1 cellular context compared by ENCODE assay signal in the genomic region with DNA sequence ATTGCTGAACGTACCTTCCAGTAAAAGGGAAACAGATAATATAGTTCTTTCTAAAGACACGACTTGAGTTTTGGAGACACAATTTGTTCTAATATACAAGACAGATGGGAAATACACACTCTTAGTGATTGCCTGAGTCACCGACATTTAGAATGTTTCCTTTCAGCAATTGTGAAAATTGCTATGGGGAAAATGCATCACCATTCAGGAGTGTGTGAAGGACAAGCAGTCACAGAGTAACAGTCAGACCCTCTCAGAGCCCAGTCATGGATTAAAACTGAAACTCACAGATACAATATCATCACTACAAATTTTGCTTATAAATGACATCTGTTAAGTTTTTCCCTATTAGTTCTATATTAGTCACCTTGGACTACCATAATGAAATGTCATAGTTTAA.
TF ChIP-seq lines count a peak whose summit lies in the region.

No MANE protein-coding gene starts in this region.

TF ChIP-seq in IMR-90, 13 proteins besides CTCF, POLR2A, EP300 and RAD21:
- TF ChIP-seq RFX5 (IDR thresholded peaks at IDR 0.05; ENCODE audit: low read depth, low read length) (no peak), CHD1 (IDR thresholded peaks at IDR 0.05; ENCODE audit: low read depth, low read length) (no peak), MAFK (IDR thresholded peaks at IDR 0.05; ENCODE audit: low read depth, low read length) (no peak), CEBPB (IDR thresholded peaks at IDR 0.05; ENCODE audit: low read depth, low read length) (peak; percentile 14; the same call in 1 of the 2 replicates), BHLHE40 (IDR thresholded peaks at IDR 0.05; ENCODE audit: low read depth, low read length) (no peak), RCOR1 (IDR thresholded peaks at IDR 0.05; ENCODE audit: insufficient replicate concordance, low read length) (no peak), USF2 (IDR thresholded peaks at IDR 0.05; ENCODE audit: low read depth, low read length) (no peak)
